In the genomic region with DNA sequence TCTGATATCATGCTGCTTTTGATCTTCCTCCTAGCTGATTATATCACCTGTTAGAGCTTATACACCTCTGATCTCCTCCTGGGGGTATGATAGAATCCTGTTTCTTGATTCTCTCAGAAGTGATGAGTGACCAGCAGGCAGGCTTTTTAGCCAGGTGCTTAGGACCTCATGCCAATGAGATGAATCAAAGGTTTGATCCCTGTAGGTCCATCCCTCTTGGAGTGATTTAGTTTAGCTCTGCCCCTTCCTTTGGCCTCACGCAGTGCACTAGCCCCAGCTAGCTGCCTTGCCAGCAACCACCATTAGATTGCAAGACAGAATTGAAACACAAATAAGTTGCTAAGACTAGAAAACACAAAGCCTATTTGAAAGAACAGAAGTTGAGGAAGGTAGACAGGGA, we compare ENCODE assay signal across 17 cellular contexts.
A peak's percentile ranks its signal among the peaks of the same experiment; 100 is the strongest.
DNase-seq lines count a peak whose midpoint lies in the region; ATAC-seq, FAIRE-seq and TF ChIP-seq lines count a peak whose summit lies in the region.
"Had no signal": no experiment of that assay in that cellular context is flagged by ENCODE, and none has a peak within 500 bp of the region (broad histone marks: within the 10 kb centered on the region; RNA-seq: fewer than 3 reads in every experiment).

No MANE protein-coding gene starts in this region.

- no peak overlapping the region for H3K4me3 Mint-ChIP-seq in CD4-positive, alpha-beta memory T cell
- H3K4me3 Mint-ChIP-seq: memory B cell had no signal

- TF ChIP-seq POLR2A in A549 (IDR thresholded peaks at IDR 0.05; ENCODE audit: low read length) (no peak), body of pancreas (IDR thresholded peaks at IDR 0.05) (no peak)

- CTCF ChIA-PET in A549 (lab: Yijun Ruan, JAX) = interaction anchor here (0.7 to 1.3 kb wide), 4 partner anchors 9 to 242 kb away, joined by 3 to 4 read pairs (median 4); no protein-coding TSS in a partner anchor
- CTCF ChIA-PET in CD4-positive, alpha-beta memory T cell (lab: Charles Lee; ENCODE audit: partially characterized antibody) = no interaction called here

- H3K4me1 Mint-ChIP-seq in CD4-positive, alpha-beta memory T cell = peaks cover 15 to 33% (median 29%) of the 10 kb centered on the region in 4 donors

- H3K4me3 ChIP-seq in A549 = no peak overlapping the region
- H3K4me3 ChIP-seq in body of pancreas = no peak overlapping the region
- H3K4me3 ChIP-seq in CD4-positive, alpha-beta memory T cell (ENCODE audit: low read length in 2 of 2) = no peak overlapping the region
- H3K4me3 ChIP-seq: esophagus muscularis mucosa, SJSA1 had no signal

- ATAC-seq in A549 (peak; percentile 77), body of pancreas (peak; percentile 12), left colon (peak; percentile 13), GM21390 (IDR thresholded peaks at IDR 0.05; ENCODE audit: unreplicated experiment) (no peak), GM18517 (IDR thresholded peaks at IDR 0.05; ENCODE audit: unreplicated experiment) (no peak), HG02623 (IDR thresholded peaks at IDR 0.05; ENCODE audit: unreplicated experiment) (no peak)

- intact Hi-C loops in body of pancreas (cut with DNase I) = no loop called here
- intact Hi-C loops in left colon (cut with DNase I, micrococcal nuclease) = no loop called here
- intact Hi-C loops in CD4-positive, alpha-beta memory T cell (cut with micrococcal nuclease) = no loop called here

- peaks cover 0 to 4% of the 10 kb centered on the region in 2 donors for H3K36me3 Mint-ChIP-seq in CD4-positive, alpha-beta memory T cell

- peak overlapping the region; percentile 52 to 83 for H3K27ac ChIP-seq in A549
- no peak overlapping the region for H3K27ac ChIP-seq in body of pancreas
- H3K27ac ChIP-seq in CD4-positive, alpha-beta memory T cell (ENCODE audit: low read depth, low read length) = no peak overlapping the region
- H3K27ac ChIP-seq: esophagus muscularis mucosa, SJSA1 had no signal

- peak overlapping the region in 2 of 7 donors; percentile 27 to 52 for H3K27ac Mint-ChIP-seq in CD4-positive, alpha-beta memory T cell
- H3K27ac Mint-ChIP-seq: memory B cell had no signal

- H3K9me3 ChIP-seq in A549 (no peaks in the 10 kb centered on the region; the same call in 2 of the 3 replicates), body of pancreas (no peaks in the 10 kb centered on the region)
- no peaks in the 10 kb centered on the region for H3K9me3 ChIP-seq in CD4-positive, alpha-beta memory T cell (ENCODE audit: control insufficient read depth in 1 of 2, low read length in 2 of 2)
- H3K9me3 ChIP-seq: esophagus muscularis mucosa, SJSA1 had no signal

- peaks cover 0 to 2% (median 0%) of the 10 kb centered on the region in 8 donors for H3K9me3 Mint-ChIP-seq in CD4-positive, alpha-beta memory T cell

- peak in 1 of 2 experiments; percentile 24; a peak in 1 of 5 replicates for TF ChIP-seq RAD21 in A549 (conservative IDR thresholded peaks at IDR 0.05 in 1 of 2, IDR thresholded peaks at IDR 0.05 in 1 of 2)

- FAIRE-seq in A549 (lab: Jason Lieb, UNC) (no peak), HTR-8/SVneo (lab: Jason Lieb, UNC) (peak; percentile 44)

- H3K27me3 ChIP-seq in body of pancreas = no peaks in the 10 kb centered on the region
- no peaks in the 10 kb centered on the region for H3K27me3 ChIP-seq in CD4-positive, alpha-beta memory T cell (ENCODE audit: insufficient read depth, low read length)
- H3K27me3 ChIP-seq: esophagus muscularis mucosa, SJSA1 had no signal

- DNase-seq in A549 (ENCODE audit: low read depth in 1 of 2, low spot score in 1 of 2) = peak in 1 of 2 experiments; percentile 36
- DNase-seq in HTR-8/SVneo (ENCODE audit: insufficient read length, low spot score) = no peak
- DNase-seq in body of pancreas = no peak
- DNase-seq in left colon = no peak
- no peak for DNase-seq in CD4-positive, alpha-beta memory T cell
- DNase-seq: central memory CD4-positive, alpha-beta T cell; hypothalamus; NCI-H2081 treated with DMSO at 0.1 percent for 48 hours; NCI-H82; occipital lobe; stimulated activated CD4-positive, alpha-beta T cell treated with anti-CD3 and anti-CD28 coated beads, Interleukin-12 subunit alpha, Interleukin-12 subunit beta, amount 100 ng/mL, for 4 hours had no signal

- 57% methylated on average over 1 of the region's 1 CpG for WGBS in A549 (ENCODE audit: missing lambda C conversion rate)
- WGBS in body of pancreas, 2 donors = 56 to 60% methylated on average over 1 of the region's 1 CpG

- H3K4me1 ChIP-seq in A549 = peaks cover 62% of the 10 kb centered on the region
- peaks cover 26% of the 10 kb centered on the region for H3K4me1 ChIP-seq in body of pancreas
- no peaks in the 10 kb centered on the region for H3K4me1 ChIP-seq in CD4-positive, alpha-beta memory T cell (ENCODE audit: insufficient read depth, low read length)

- no peaks in the 10 kb centered on the region for H3K36me3 ChIP-seq in body of pancreas (replicated peaks in 1 of 2; ENCODE audit: insufficient read depth in 1 of 2, low read depth in 2 of 2)
- no peaks in the 10 kb centered on the region for H3K36me3 ChIP-seq in CD4-positive, alpha-beta memory T cell (ENCODE audit: insufficient read depth, low read length)
- H3K36me3 ChIP-seq: esophagus muscularis mucosa had no signal

- no peaks in the 10 kb centered on the region for H3K27me3 Mint-ChIP-seq in CD4-positive, alpha-beta memory T cell
- H3K27me3 Mint-ChIP-seq: memory B cell had no signal

- POLR2A ChIA-PET in A549 (lab: Yijun Ruan, JAX) = interaction anchor here (1.2 kb wide), 1 partner anchor 84 kb away, joined by 5 read pairs; a partner anchor contains a TSS
- POLR2A ChIA-PET in CD4-positive, alpha-beta memory T cell (lab: Charles Lee; ENCODE audit: partially characterized antibody) = no interaction called here

- peak overlapping the region; percentile 63 for H3K4me2 ChIP-seq in A549

- no peak for TF ChIP-seq EP300 in A549 (IDR thresholded peaks at IDR 0.05)

- TF ChIP-seq CTCF in A549 (IDR thresholded peaks at IDR 0.05) (no peak), body of pancreas (IDR thresholded peaks at IDR 0.05) (no peak)

TF ChIP-seq in A549, 52 proteins besides CTCF, POLR2A, EP300 and RAD21:
- TF ChIP-seq, protein P1, sequence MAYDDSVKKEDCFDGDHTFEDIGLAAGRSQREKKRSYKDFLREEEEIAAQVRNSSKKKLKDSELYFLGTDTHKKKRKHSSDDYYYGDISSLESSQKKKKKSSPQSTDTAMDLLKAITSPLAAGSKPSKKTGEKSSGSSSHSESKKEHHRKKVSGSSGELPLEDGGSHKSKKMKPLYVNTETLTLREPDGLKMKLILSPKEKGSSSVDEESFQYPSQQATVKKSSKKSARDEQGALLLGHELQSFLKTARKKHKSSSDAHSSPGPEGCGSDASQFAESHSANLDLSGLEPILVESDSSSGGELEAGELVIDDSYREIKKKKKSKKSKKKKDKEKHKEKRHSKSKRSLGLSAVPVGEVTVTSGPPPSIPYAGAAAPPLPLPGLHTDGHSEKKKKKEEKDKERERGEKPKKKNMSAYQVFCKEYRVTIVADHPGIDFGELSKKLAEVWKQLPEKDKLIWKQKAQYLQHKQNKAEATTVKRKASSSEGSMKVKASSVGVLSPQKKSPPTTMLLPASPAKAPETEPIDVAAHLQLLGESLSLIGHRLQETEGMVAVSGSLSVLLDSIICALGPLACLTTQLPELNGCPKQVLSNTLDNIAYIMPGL (CRISPR knock-in tag; IDR thresholded peaks at IDR 0.05; ENCODE audit: borderline replicate concordance) = no peak
- TF ChIP-seq, protein P2, sequence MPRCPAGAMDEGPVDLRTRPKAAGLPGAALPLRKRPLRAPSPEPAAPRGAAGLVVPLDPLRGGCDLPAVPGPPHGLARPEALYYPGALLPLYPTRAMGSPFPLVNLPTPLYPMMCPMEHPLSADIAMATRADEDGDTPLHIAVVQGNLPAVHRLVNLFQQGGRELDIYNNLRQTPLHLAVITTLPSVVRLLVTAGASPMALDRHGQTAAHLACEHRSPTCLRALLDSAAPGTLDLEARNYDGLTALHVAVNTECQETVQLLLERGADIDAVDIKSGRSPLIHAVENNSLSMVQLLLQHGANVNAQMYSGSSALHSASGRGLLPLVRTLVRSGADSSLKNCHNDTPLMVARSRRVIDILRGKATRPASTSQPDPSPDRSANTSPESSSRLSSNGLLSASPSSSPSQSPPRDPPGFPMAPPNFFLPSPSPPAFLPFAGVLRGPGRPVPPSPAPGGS (IDR thresholded peaks at IDR 0.05) = no peak
- no peak for TF ChIP-seq RNF2 (IDR thresholded peaks at IDR 0.05; ENCODE audit: borderline replicate concordance, low read depth)
- no peak for TF ChIP-seq HOXB5 (CRISPR knock-in tag; IDR thresholded peaks at IDR 0.05)
- TF ChIP-seq SMC3 (IDR thresholded peaks at IDR 0.05) = no peak
- TF ChIP-seq SREBF2 (IDR thresholded peaks at IDR 0.05) = no peak
- no peak for TF ChIP-seq JUN (IDR thresholded peaks at IDR 0.05)

Comparison
In these comparisons a context has a peak if more than half of its experiments do, and no peak if none do; other contexts are left out.
1. ATAC-seq: peak in A549 (2 of 2), body of pancreas (single experiment) and left colon (single experiment); none in GM21390 (single experiment), GM18517 (single experiment) and HG02623 (single experiment).
2. H3K27ac ChIP-seq: peak in A549 (2 of 2); none in body of pancreas (0 of 4) and CD4-positive, alpha-beta memory T cell (single experiment).